ENCODE assay signal across 1 cellular context in the genomic region with DNA sequence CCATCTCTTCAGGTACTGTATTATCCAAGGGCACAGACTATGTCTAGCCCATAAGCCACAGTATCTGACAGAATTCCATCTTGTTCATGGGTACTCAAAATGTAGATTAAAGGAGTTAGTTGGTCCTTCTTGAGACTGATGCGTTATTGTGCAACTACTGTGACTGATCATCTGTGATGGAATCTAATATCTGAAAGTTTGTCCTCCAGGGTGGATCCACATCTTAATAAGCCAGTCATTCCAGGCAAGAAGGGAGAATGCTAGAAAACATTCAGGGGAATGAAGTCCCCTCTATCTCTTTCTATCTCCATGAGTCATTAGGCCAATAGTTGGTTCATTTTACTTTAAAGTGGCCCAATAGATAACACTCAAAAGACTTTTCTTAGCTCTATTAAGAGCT.
TF ChIP-seq lines count a peak whose summit lies in the region.

No MANE protein-coding gene starts in this region.

TF ChIP-seq in HepG2, 621 proteins besides CTCF, POLR2A, EP300 and RAD21 (continued from another document):
- TF ChIP-seq HHEX (CRISPR knock-in tag; IDR thresholded peaks at IDR 0.05), result no peak
TF ChIP-seq in HepG2: peak in this region for 1.
